Comparison of ENCODE assay signal across 10 cellular contexts in genomic region chr6:46510656-46511055, GRCh38. TPM values are rescaled to one million over a fixed set of nuclear protein-coding genes. Genes with fewer than 3 reads are reported as not detected.
DNase-seq lines count a peak whose midpoint lies in the region; ATAC-seq and TF ChIP-seq lines count a peak whose summit lies in the region.
"Had no signal": no experiment of that assay in that cellular context is flagged by ENCODE, and none has a peak within 500 bp of the region (broad histone marks: within the 10 kb centered on the region; RNA-seq: fewer than 3 reads in every experiment).

No MANE protein-coding gene starts in this region.

- intact Hi-C loops in PC-3 (cut with micrococcal nuclease) (no loop called here), transverse colon (cut with DNase I; ENCODE audit: low total_unique reads) (no loop called here)

- H3K9me3 ChIP-seq in PC-3 (ENCODE audit: low read length) = no peaks in the 10 kb centered on the region
- no peaks in the 10 kb centered on the region for H3K9me3 ChIP-seq in transverse colon

- POLR2A ChIA-PET in PC-3 (lab: Charles Lee; ENCODE audit: unreplicated experiment) = no interaction called here

- H3K79me2 ChIP-seq in PC-3 (ENCODE audit: low read length) = no peaks in the 10 kb centered on the region

- H3K27ac ChIP-seq in PC-3 (ENCODE audit: low read length) (no peak overlapping the region), transverse colon (peak overlapping the region; percentile 34 to 62 (median 48))

- H3K9ac ChIP-seq in PC-3 (ENCODE audit: low read length) = no peak overlapping the region

- no peak for TF ChIP-seq POLR2A in transverse colon (IDR thresholded peaks at IDR 0.05)

- CTCF ChIA-PET in PC-3 (lab: Charles Lee) = no interaction called here

- H4K20me1 ChIP-seq in PC-3 (ENCODE audit: low read length) = no peaks in the 10 kb centered on the region

- DNase-seq in PC-3 (peak; percentile 23), fibroblast of the aortic adventitia (ENCODE audit: low read depth) (peak; percentile 77), mucosa of gallbladder (ENCODE audit: low spot score) (peak; percentile 71), transverse colon (no peak), HuH-7 (ENCODE audit: low spot score) (no peak), NCI-H1417 (lab: John Stamatoyannopoulos, UW) (no peak)
- no peak for DNase-seq in stimulated activated CD4-positive, alpha-beta T cell treated with anti-CD3 and anti-CD28 coated beads, Interleukin-1b, Interleukin-23, amount 100 ng/mL, for 48 hours
- no peak for DNase-seq in activated CD8-positive, alpha-beta memory T cell treated with anti-CD3 and anti-CD28 coated beads, Interleukin-2, amount 50 U/mL, for 48 hours
- DNase-seq: DMS79 had no signal

- no peaks in the 10 kb centered on the region for H3K4me1 ChIP-seq in PC-3 (ENCODE audit: insufficient read depth, low read length)
- peaks cover 0 to 12% (median 0%) of the 10 kb centered on the region in 4 donors for H3K4me1 ChIP-seq in transverse colon

- H2AFZ ChIP-seq in PC-3 (ENCODE audit: low read length) = no peak overlapping the region

- no peak for TF ChIP-seq EP300 in transverse colon (IDR thresholded peaks at IDR 0.05; ENCODE audit: low read depth)

- no peak overlapping the region for H3K4me2 ChIP-seq in PC-3 (ENCODE audit: low read length)

- peaks cover 34% of the 10 kb centered on the region for H3K27me3 ChIP-seq in PC-3 (ENCODE audit: low read length)
- no peaks in the 10 kb centered on the region for H3K27me3 ChIP-seq in transverse colon

- H3K4me3 ChIP-seq in PC-3 (ENCODE audit: low read length) (no peak overlapping the region), fibroblast of the aortic adventitia (ENCODE audit: low read depth, low read length) (no peak overlapping the region), transverse colon (no peak overlapping the region)

- H3K36me3 ChIP-seq in PC-3 (ENCODE audit: low read depth, low read length) (no peaks in the 10 kb centered on the region), transverse colon (no peaks in the 10 kb centered on the region)

- no TSS peak for BruUV-seq in PC-3 (replicated peaks; lab: Mats Ljungman, UMichigan)

- H3K9me2 ChIP-seq in PC-3 (replicated peaks; ENCODE audit: low read length) = no peaks in the 10 kb centered on the region

- no peak for ATAC-seq in PC-3

- no peaks in the 10 kb centered on the region for H3F3A ChIP-seq in PC-3 (ENCODE audit: low read length, unreplicated experiment)

- in situ Hi-C loops in transverse colon (cut with MboI; ENCODE audit: low pct_ligation_motif_present in 1 of 4, low pct_unique_long_range_greater_than_20kb in 1 of 4, low sequenced_read_pairs in 3 of 4) = no loop called here

- TF ChIP-seq CTCF in PC-3 (conservative IDR thresholded peaks at IDR 0.05; ENCODE audit: low read depth, low read length) (no peak), fibroblast of the aortic adventitia (IDR thresholded peaks at IDR 0.05; ENCODE audit: insufficient read depth, low read length) (no peak), transverse colon (IDR thresholded peaks at IDR 0.05) (no peak)

RNA-seq across cellular contexts. Expression of gene RCAN2, which starts 19.4 kb away (rescaled TPM):
- total RNA-seq in PC-3 (2014; rRNA removed) (not detected in 2 replicates), fibroblast of the aortic adventitia (ENCODE audit: low replicate concordance) (8.0 and 14.9 TPM in 2 replicates), mucosa of gallbladder (61.7 TPM), transverse colon (1 to 10 TPM; 1.9 to 9.5 (median 7.5) TPM)
- total RNA-seq: OCI-LY7 had no signal

Comparison
In these comparisons a context has a peak if more than half of its experiments do, and no peak if none do; other contexts are left out.
1. DNase-seq: peak in PC-3 (single experiment), fibroblast of the aortic adventitia (single experiment) and mucosa of gallbladder (single experiment); none in transverse colon (single experiment), stimulated activated CD4-positive, alpha-beta T cell treated with anti-CD3 and anti-CD28 coated beads, Interleukin-1b, Interleukin-23, amount 100 ng/mL, for 48 hours (single experiment), HuH-7 (single experiment), activated CD8-positive, alpha-beta memory T cell treated with anti-CD3 and anti-CD28 coated beads, Interleukin-2, amount 50 U/mL, for 48 hours (single experiment) and NCI-H1417 (0 of 3).